In genomic region chr1:30776097-30777059, GRCh38 we compare ENCODE assay signal across 1 cellular context.
A peak's percentile ranks its signal among the peaks of the same experiment; 100 is the strongest.
TF ChIP-seq lines count a peak whose summit lies in the region.

No MANE protein-coding gene starts in this region.

TF ChIP-seq in K562, 482 proteins besides CTCF, POLR2A, EP300 and RAD21 (continued from another document and continues in another):
- TF ChIP-seq BRCA1 (IDR thresholded peaks at IDR 0.05) = no peak
- TF ChIP-seq BRCA1 (CRISPR knock-in tag; IDR thresholded peaks at IDR 0.05) = no peak
- TF ChIP-seq ERF (CRISPR knock-in tag; IDR thresholded peaks at IDR 0.05) = no peak
- 0 out of 2 replicates have a peak, but pooled peaks have one; percentile 19 for TF ChIP-seq HLTF (IDR thresholded peaks at IDR 0.05)
- no peak for TF ChIP-seq KAT2B (IDR thresholded peaks at IDR 0.05; ENCODE audit: low read depth, low read length)
- no peak for TF ChIP-seq LEF1 (IDR thresholded peaks at IDR 0.05)
- TF ChIP-seq ZNF551 (CRISPR knock-in tag; IDR thresholded peaks at IDR 0.05) = no peak
- no peak for TF ChIP-seq ILF3 (IDR thresholded peaks at IDR 0.05; ENCODE audit: borderline replicate concordance)
- TF ChIP-seq TEAD2 (tag; IDR thresholded peaks at IDR 0.05) = no peak
- no peak for TF ChIP-seq SNIP1 (IDR thresholded peaks at IDR 0.05; ENCODE audit: low read depth)
- no peak for TF ChIP-seq POU5F1 (IDR thresholded peaks at IDR 0.05; ENCODE audit: borderline replicate concordance, low read depth, low read length, partially characterized antibody)
- TF ChIP-seq TCF3 (CRISPR knock-in tag; IDR thresholded peaks at IDR 0.05) = no peak
- 0 out of 2 replicates have a peak, but pooled peaks have one; percentile 78 for TF ChIP-seq LARP7 (IDR thresholded peaks at IDR 0.05)
- TF ChIP-seq CBFB (CRISPR knock-in tag; IDR thresholded peaks at IDR 0.05) = no peak
- TF ChIP-seq ZC3H11A (IDR thresholded peaks at IDR 0.05; ENCODE audit: low read depth, low read length) = no peak
- TF ChIP-seq, protein P1, sequence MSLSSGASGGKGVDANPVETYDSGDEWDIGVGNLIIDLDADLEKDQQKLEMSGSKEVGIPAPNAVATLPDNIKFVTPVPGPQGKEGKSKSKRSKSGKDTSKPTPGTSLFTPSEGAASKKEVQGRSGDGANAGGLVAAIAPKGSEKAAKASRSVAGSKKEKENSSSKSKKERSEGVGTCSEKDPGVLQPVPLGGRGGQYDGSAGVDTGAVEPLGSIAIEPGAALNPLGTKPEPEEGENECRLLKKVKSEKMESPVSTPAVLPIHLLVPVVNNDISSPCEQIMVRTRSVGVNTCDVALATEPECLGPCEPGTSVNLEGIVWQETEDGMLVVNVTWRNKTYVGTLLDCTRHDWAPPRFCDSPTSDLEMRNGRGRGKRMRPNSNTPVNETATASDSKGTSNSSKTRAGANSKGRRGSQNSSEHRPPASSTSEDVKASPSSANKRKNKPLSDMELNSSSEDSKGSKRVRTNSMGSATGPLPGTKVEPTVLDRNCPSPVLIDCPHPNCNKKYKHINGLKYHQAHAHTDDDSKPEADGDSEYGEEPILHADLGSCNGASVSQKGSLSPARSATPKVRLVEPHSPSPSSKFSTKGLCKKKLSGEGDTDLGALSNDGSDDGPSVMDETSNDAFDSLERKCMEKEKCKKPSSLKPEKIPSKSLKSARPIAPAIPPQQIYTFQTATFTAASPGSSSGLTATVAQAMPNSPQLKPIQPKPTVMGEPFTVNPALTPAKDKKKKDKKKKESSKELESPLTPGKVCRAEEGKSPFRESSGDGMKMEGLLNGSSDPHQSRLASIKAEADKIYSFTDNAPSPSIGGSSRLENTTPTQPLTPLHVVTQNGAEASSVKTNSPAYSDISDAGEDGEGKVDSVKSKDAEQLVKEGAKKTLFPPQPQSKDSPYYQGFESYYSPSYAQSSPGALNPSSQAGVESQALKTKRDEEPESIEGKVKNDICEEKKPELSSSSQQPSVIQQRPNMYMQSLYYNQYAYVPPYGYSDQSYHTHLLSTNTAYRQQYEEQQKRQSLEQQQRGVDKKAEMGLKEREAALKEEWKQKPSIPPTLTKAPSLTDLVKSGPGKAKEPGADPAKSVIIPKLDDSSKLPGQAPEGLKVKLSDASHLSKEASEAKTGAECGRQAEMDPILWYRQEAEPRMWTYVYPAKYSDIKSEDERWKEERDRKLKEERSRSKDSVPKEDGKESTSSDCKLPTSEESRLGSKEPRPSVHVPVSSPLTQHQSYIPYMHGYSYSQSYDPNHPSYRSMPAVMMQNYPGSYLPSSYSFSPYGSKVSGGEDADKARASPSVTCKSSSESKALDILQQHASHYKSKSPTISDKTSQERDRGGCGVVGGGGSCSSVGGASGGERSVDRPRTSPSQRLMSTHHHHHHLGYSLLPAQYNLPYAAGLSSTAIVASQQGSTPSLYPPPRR (CRISPR knock-in tag; IDR thresholded peaks at IDR 0.05; ENCODE audit: borderline replicate concordance) = no peak
- TF ChIP-seq, protein P2, sequence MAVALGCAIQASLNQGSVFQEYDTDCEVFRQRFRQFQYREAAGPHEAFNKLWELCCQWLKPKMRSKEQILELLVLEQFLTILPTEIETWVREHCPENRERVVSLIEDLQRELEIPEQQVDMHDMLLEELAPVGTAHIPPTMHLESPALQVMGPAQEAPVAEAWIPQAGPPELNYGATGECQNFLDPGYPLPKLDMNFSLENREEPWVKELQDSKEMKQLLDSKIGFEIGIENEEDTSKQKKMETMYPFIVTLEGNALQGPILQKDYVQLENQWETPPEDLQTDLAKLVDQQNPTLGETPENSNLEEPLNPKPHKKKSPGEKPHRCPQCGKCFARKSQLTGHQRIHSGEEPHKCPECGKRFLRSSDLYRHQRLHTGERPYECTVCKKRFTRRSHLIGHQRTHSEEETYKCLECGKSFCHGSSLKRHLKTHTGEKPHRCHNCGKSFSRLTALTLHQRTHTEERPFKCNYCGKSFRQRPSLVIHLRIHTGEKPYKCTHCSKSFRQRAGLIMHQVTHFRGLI (CRISPR knock-in tag; IDR thresholded peaks at IDR 0.05) = no peak
- TF ChIP-seq BCL6 (CRISPR knock-in tag; IDR thresholded peaks at IDR 0.05) = no peak
- TF ChIP-seq NR1H2 (CRISPR knock-in tag; IDR thresholded peaks at IDR 0.05) = no peak
- TF ChIP-seq RBM34 (IDR thresholded peaks at IDR 0.05; ENCODE audit: borderline replicate concordance, insufficient read depth, low read length) = no peak
- TF ChIP-seq POLR3G (IDR thresholded peaks at IDR 0.05; ENCODE audit: extremely low read depth, insufficient read length, insufficient replicate concordance) = no peak
- no peak for TF ChIP-seq GABPB2 (CRISPR knock-in tag; conservative IDR thresholded peaks at IDR 0.05)
- no peak for TF ChIP-seq ZNF77 (CRISPR knock-in tag; IDR thresholded peaks at IDR 0.05)
- peak; percentile 30; the same call in 1 of the 2 replicates for TF ChIP-seq PHB2 (IDR thresholded peaks at IDR 0.05; ENCODE audit: low read depth)
- TF ChIP-seq ATF6 (CRISPR knock-in tag; IDR thresholded peaks at IDR 0.05) = no peak
- no peak for TF ChIP-seq HNRNPLL (IDR thresholded peaks at IDR 0.05; ENCODE audit: low read depth, low read length, poor library complexity, severe bottlenecking)
- TF ChIP-seq, protein P3, sequence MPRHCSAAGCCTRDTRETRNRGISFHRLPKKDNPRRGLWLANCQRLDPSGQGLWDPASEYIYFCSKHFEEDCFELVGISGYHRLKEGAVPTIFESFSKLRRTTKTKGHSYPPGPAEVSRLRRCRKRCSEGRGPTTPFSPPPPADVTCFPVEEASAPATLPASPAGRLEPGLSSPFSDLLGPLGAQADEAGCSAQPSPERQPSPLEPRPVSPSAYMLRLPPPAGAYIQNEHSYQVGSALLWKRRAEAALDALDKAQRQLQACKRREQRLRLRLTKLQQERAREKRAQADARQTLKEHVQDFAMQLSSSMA (CRISPR knock-in tag; IDR thresholded peaks at IDR 0.05) = no peak
- peak; percentile 25; the same call in 1 of the 2 replicates for TF ChIP-seq PHF21A (IDR thresholded peaks at IDR 0.05; ENCODE audit: borderline replicate concordance, low read depth)
- TF ChIP-seq STAG1 (CRISPR knock-in tag; IDR thresholded peaks at IDR 0.05; ENCODE audit: borderline replicate concordance) = no peak
- no peak for TF ChIP-seq ZNF12 (CRISPR knock-in tag; IDR thresholded peaks at IDR 0.05)
- no peak for TF ChIP-seq BRF1 (IDR thresholded peaks at IDR 0.05; ENCODE audit: borderline replicate concordance, extremely low read depth, insufficient read length)
- TF ChIP-seq MEF2A (IDR thresholded peaks at IDR 0.05; ENCODE audit: control insufficient read depth, low read depth, low read length) = no peak
- TF ChIP-seq ZBTB7A (IDR thresholded peaks at IDR 0.05; ENCODE audit: borderline replicate concordance, control insufficient read depth, low read depth, low read length) = no peak
- no peak for TF ChIP-seq RERE (CRISPR knock-in tag; IDR thresholded peaks at IDR 0.05; ENCODE audit: borderline replicate concordance)
- TF ChIP-seq RBM14 (IDR thresholded peaks at IDR 0.05; ENCODE audit: borderline replicate concordance, insufficient read depth, low read depth, low read length) = no peak
- TF ChIP-seq ZNF24 (IDR thresholded peaks at IDR 0.05) = no peak
- TF ChIP-seq TCFL5 (CRISPR knock-in tag; conservative IDR thresholded peaks at IDR 0.05) = no peak
- no peak for TF ChIP-seq SIX5 (IDR thresholded peaks at IDR 0.05; ENCODE audit: borderline replicate concordance in 1 of 2, insufficient read depth in 1 of 2, low read depth in 1 of 2, low read length in 2 of 2)
- TF ChIP-seq ZNF277 (CRISPR knock-in tag; IDR thresholded peaks at IDR 0.05; ENCODE audit: borderline replicate concordance) = no peak
- TF ChIP-seq RFX5 (IDR thresholded peaks at IDR 0.05; ENCODE audit: low read depth, low read length) = no peak
- TF ChIP-seq MYBL2 (IDR thresholded peaks at IDR 0.05; ENCODE audit: low read depth) = no peak
- no peak for TF ChIP-seq MYBL2 (CRISPR knock-in tag; IDR thresholded peaks at IDR 0.05; ENCODE audit: borderline replicate concordance)
- no peak for TF ChIP-seq TSHZ1 (CRISPR knock-in tag; IDR thresholded peaks at IDR 0.05)
- TF ChIP-seq ELF1 (tag; IDR thresholded peaks at IDR 0.05) = no peak
- TF ChIP-seq, protein P4, sequence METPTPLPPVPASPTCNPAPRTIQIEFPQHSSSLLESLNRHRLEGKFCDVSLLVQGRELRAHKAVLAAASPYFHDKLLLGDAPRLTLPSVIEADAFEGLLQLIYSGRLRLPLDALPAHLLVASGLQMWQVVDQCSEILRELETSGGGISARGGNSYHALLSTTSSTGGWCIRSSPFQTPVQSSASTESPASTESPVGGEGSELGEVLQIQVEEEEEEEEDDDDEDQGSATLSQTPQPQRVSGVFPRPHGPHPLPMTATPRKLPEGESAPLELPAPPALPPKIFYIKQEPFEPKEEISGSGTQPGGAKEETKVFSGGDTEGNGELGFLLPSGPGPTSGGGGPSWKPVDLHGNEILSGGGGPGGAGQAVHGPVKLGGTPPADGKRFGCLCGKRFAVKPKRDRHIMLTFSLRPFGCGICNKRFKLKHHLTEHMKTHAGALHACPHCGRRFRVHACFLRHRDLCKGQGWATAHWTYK (CRISPR knock-in tag; IDR thresholded peaks at IDR 0.05) = no peak
- TF ChIP-seq ETV1 (tag; conservative IDR thresholded peaks at IDR 0.05; ENCODE audit: low read depth) = no peak
- no peak for TF ChIP-seq CAMTA2 (CRISPR knock-in tag; conservative IDR thresholded peaks at IDR 0.05)
